In genomic region chr11:128709402-128709801, GRCh38 we compare ENCODE assay signal across 9 cellular contexts. TPM values are rescaled to one million over a fixed set of nuclear protein-coding genes. Genes with fewer than 3 reads are reported as not detected.
DNase-seq lines count a peak whose midpoint lies in the region; ATAC-seq and TF ChIP-seq lines count a peak whose summit lies in the region.
"Had no signal": no experiment of that assay in that cellular context is flagged by ENCODE, and none has a peak within 500 bp of the region (broad histone marks: within the 10 kb centered on the region; RNA-seq: fewer than 3 reads in every experiment).

No MANE protein-coding gene starts in this region.

- H3K9me3 ChIP-seq in body of pancreas (no peaks in the 10 kb centered on the region), upper lobe of right lung (no peaks in the 10 kb centered on the region), colonic mucosa (no peaks in the 10 kb centered on the region)

- ATAC-seq in Right ventricle myocardium superior (ENCODE audit: poor library complexity) (peak; percentile 43), body of pancreas (peak; percentile 38), upper lobe of right lung (peak; percentile 52), HG03135 (IDR thresholded peaks at IDR 0.05; ENCODE audit: unreplicated experiment) (no peak)

- H3K4me1 ChIP-seq in body of pancreas (no peaks in the 10 kb centered on the region), upper lobe of right lung (peaks cover 53% of the 10 kb centered on the region), colonic mucosa (no peaks in the 10 kb centered on the region)

- H3K4me3 ChIP-seq in body of pancreas = no peak overlapping the region
- no peak overlapping the region for H3K4me3 ChIP-seq in upper lobe of right lung
- H3K4me3 ChIP-seq in colonic mucosa = no peak overlapping the region

- no peaks in the 10 kb centered on the region for H3K36me3 ChIP-seq in body of pancreas (replicated peaks in 1 of 2; ENCODE audit: insufficient read depth in 1 of 2, low read depth in 2 of 2)
- no peaks in the 10 kb centered on the region for H3K36me3 ChIP-seq in upper lobe of right lung
- H3K36me3 ChIP-seq in colonic mucosa = no peaks in the 10 kb centered on the region

- no peak overlapping the region for H3K27ac ChIP-seq in body of pancreas
- peak overlapping the region; percentile 48 for H3K27ac ChIP-seq in upper lobe of right lung
- H3K27ac ChIP-seq in colonic mucosa = no peak overlapping the region

- H3K27me3 ChIP-seq in body of pancreas (no peaks in the 10 kb centered on the region), upper lobe of right lung (no peaks in the 10 kb centered on the region), colonic mucosa (no peaks in the 10 kb centered on the region)

- 68 to 72% methylated on average over 6 of the region's 6 CpGs for WGBS in body of pancreas, 2 donors

- H3K9ac ChIP-seq in colonic mucosa (ENCODE audit: low read depth in 2 of 2, low read length in 2 of 2) = no peak overlapping the region

- DNase-seq in Right ventricle myocardium superior (no peak), cardiac septum (ENCODE audit: low spot score) (no peak), body of pancreas (no peak), kidney tubule cell (ENCODE audit: low spot score) (peak; percentile 35), upper lobe of right lung (no peak), colonic mucosa (no peak), OCI-M1 (lab: John Stamatoyannopoulos, UW) (no peak)
- DNase-seq: NCI-H748 treated with DMSO at 0.1 percent for 48 hours had no signal

- intact Hi-C loops in Right ventricle myocardium superior (cut with DNase I) (no loop called here), cardiac septum (cut with DNase I) (no loop called here), body of pancreas (cut with DNase I) (no loop called here), upper lobe of right lung (cut with DNase I) (no loop called here), colonic mucosa (cut with DNase I) (no loop called here)

- TF ChIP-seq CTCF in body of pancreas (IDR thresholded peaks at IDR 0.05) (no peak), upper lobe of right lung (IDR thresholded peaks at IDR 0.05) (no peak), colonic mucosa (IDR thresholded peaks at IDR 0.05) (no peak)

- no peak for TF ChIP-seq POLR2A in body of pancreas (IDR thresholded peaks at IDR 0.05)

RNA-seq across cellular contexts. Expression of gene FLI1, which starts 15.5 kb away (rescaled TPM):
- total RNA-seq in Right ventricle myocardium superior (14.0 TPM), cardiac septum (18.9 TPM), body of pancreas (1 to 10 TPM; 2.6 to 4.4 TPM), upper lobe of right lung (69.7 TPM), colonic mucosa (1 to 10 TPM; 5.3 to 6.6 TPM)
